In genomic region chr17:4317648-4318047, GRCh38 we compare ENCODE assay signal across 24 cellular contexts. TPM values are rescaled to one million over a fixed set of nuclear protein-coding genes. Genes with fewer than 3 reads are reported as not detected.
DNase-seq lines count a peak whose midpoint lies in the region; ATAC-seq, FAIRE-seq and TF ChIP-seq lines count a peak whose summit lies in the region.
"Had no signal": no experiment of that assay in that cellular context is flagged by ENCODE, and none has a peak within 500 bp of the region (broad histone marks: within the 10 kb centered on the region; RNA-seq: fewer than 3 reads in every experiment).

No MANE protein-coding gene starts in this region.

- intact Hi-C loops in left colon (cut with DNase I, micrococcal nuclease) = no loop called here
- intact Hi-C loops in lower lobe of right lung (cut with DNase I) = no loop called here

- WGBS in small intestine, 3 donors = 22 to 54% (median 33%) methylated on average over 5 of the region's 5 CpGs

- H3K4me3 ChIP-seq in RWPE2 (ENCODE audit: severe bottlenecking) (no peak overlapping the region), small intestine (ENCODE audit: low read depth in 1 of 2, low read length in 2 of 2) (no peak overlapping the region), MG63 (no peak overlapping the region), lower lobe of right lung (no peak overlapping the region)
- H3K4me3 ChIP-seq: Peyer's patch, thyroid gland had no signal

- DNase-seq in RWPE2 (ENCODE audit: low spot score) = no peak
- DNase-seq in dermis blood vessel endothelial cell = peak; percentile 13
- no peak for DNase-seq in left colon
- DNase-seq in small intestine = peak; percentile 12
- DNase-seq in MG63 = no peak
- DNase-seq in lower lobe of right lung = no peak
- no peak for DNase-seq in T-helper 2 cell
- DNase-seq: aorta; Calu3; cerebellar nuclear complex; GOT3; MV-4-11; NCI-H146; NCI-H510A treated with DMSO at 0.1 percent for 48 hours; Peyer's patch; stimulated activated CD4-positive, alpha-beta T cell treated with anti-CD3 and anti-CD28 coated beads, Interleukin-4, amount 100 ng/mL, for 24 hours; stimulated activated naive B cell treated with anti-CD40 and anti-IgM and Interleukin-4, amounts not matched to agents 10 μg/mL and 1 μg/mL and 100 μg/mL, for 72 hours; T-helper 17 cell; thyroid gland; WERI-Rb-1 had no signal

- peak overlapping the region; percentile 33 for H3K27ac ChIP-seq in RWPE2 (ENCODE audit: poor library complexity, severe bottlenecking)
- no peak overlapping the region for H3K27ac ChIP-seq in small intestine (ENCODE audit: low read depth in 1 of 2, low read length in 1 of 2)
- H3K27ac ChIP-seq in lower lobe of right lung = no peak overlapping the region
- H3K27ac ChIP-seq: Peyer's patch, thyroid gland, WERI-Rb-1 had no signal

- H3K4me1 ChIP-seq in RWPE2 (ENCODE audit: insufficient read depth, poor library complexity, severe bottlenecking) (peaks cover 20% of the 10 kb centered on the region), small intestine (ENCODE audit: control insufficient read depth in 2 of 2, insufficient read depth in 1 of 2, low read depth in 1 of 2, low read length in 1 of 2) (peaks cover 0 to 4% of the 10 kb centered on the region in 2 donors), lower lobe of right lung (peaks cover 34% of the 10 kb centered on the region)

- H3K9me3 ChIP-seq in RWPE2 (ENCODE audit: severe bottlenecking) (no peaks in the 10 kb centered on the region), small intestine (ENCODE audit: control insufficient read depth, low read depth) (no peaks in the 10 kb centered on the region), MG63 (no peaks in the 10 kb centered on the region), lower lobe of right lung (no peaks in the 10 kb centered on the region)
- H3K9me3 ChIP-seq: Peyer's patch, thyroid gland had no signal

- H3K27me3 ChIP-seq in RWPE2 (ENCODE audit: insufficient read depth, poor library complexity, severe bottlenecking) (no peaks in the 10 kb centered on the region), small intestine (ENCODE audit: control insufficient read depth in 2 of 2, insufficient read depth in 2 of 2, low read length in 2 of 2) (no peaks in the 10 kb centered on the region), MG63 (no peaks in the 10 kb centered on the region), lower lobe of right lung (ENCODE audit: low read depth) (no peaks in the 10 kb centered on the region)
- H3K27me3 ChIP-seq: Peyer's patch, thyroid gland had no signal

- no peak for FAIRE-seq in small intestine (lab: Jason Lieb, UNC)
- FAIRE-seq: frontal cortex, islet of Langerhans had no signal

- no peaks in the 10 kb centered on the region for H3K36me3 ChIP-seq in RWPE2 (ENCODE audit: low read depth)
- no peaks in the 10 kb centered on the region for H3K36me3 ChIP-seq in small intestine (ENCODE audit: control insufficient read depth in 2 of 2, insufficient read depth in 2 of 2, low read length in 2 of 2)
- H3K36me3 ChIP-seq in MG63 = no peaks in the 10 kb centered on the region
- no peaks in the 10 kb centered on the region for H3K36me3 ChIP-seq in lower lobe of right lung
- H3K36me3 ChIP-seq: Peyer's patch, thyroid gland, WERI-Rb-1 had no signal

- TF ChIP-seq CTCF in RWPE2 (IDR thresholded peaks at IDR 0.05; ENCODE audit: poor library complexity, severe bottlenecking) = no peak
- TF ChIP-seq CTCF in lower lobe of right lung (IDR thresholded peaks at IDR 0.05) = no peak

- ATAC-seq in RWPE2 (ENCODE audit: low read depth) = no peak
- ATAC-seq in left colon = peak; percentile 21
- ATAC-seq in lower lobe of right lung = no peak
- ATAC-seq in HG03175 (IDR thresholded peaks at IDR 0.05; ENCODE audit: unreplicated experiment) = no peak
- ATAC-seq: activated naive CD4-positive, alpha-beta T cell treated with anti-CD3 and anti-CD28 coated beads, Interleukin-2, amount 50 U/mL, for 72 hours; stimulated activated naive B cell treated with anti-CD40 and anti-IgM and Interleukin-4, amounts not matched to agents 10 μg/mL and 1 μg/mL and 100 μg/mL, for 72 hours; T-helper 17 cell had no signal

RNA-seq across cellular contexts. Expression of gene UBE2G1, which starts 48.8 kb away (rescaled TPM):
- total RNA-seq in dermis blood vessel endothelial cell (37.4 and 52.3 TPM in 2 replicates), left colon (10 to 100 TPM; 59.5 to 71.5 TPM), lower lobe of right lung (42.5 TPM)
- polyA plus RNA-seq in small intestine = 10 to 100 TPM; 15.7 to 41.3 (median 21.5) TPM
- total RNA-seq in MG63 (2014; rRNA removed; shearing (Covaris generic); ENCODE audit: low replicate concordance) = 18.9 and 33.9 TPM in 2 replicates

RNA-seq across cellular contexts. Expression of gene ANKFY1, which starts 53.9 kb away (rescaled TPM):
- total RNA-seq in dermis blood vessel endothelial cell (41.4 and 56.1 TPM in 2 replicates), left colon (10 to 100 TPM; 46.4 to 59.6 TPM), lower lobe of right lung (70.3 TPM)
- polyA plus RNA-seq in small intestine = 10 to 100 TPM in 1 of 3 donors, 1 to 10 TPM in 2; 5.7 to 14.4 (median 8.9) TPM
- total RNA-seq in MG63 (2014; rRNA removed; shearing (Covaris generic); ENCODE audit: low replicate concordance) = 14.5 and 52.0 TPM in 2 replicates

Comparison
In these comparisons a context has a peak if more than half of its experiments do, and no peak if none do; other contexts are left out.
1. DNase-seq: peak in dermis blood vessel endothelial cell (single experiment) and small intestine (single experiment); none in RWPE2 (single experiment), left colon (0 of 2), MG63 (single experiment), lower lobe of right lung (single experiment) and T-helper 2 cell (0 of 5).